ENCODE assay signal across 8 cellular contexts in genomic region chr15:98442379-98442833, GRCh38.
DNase-seq lines count a peak whose midpoint lies in the region; ATAC-seq and TF ChIP-seq lines count a peak whose summit lies in the region.

No MANE protein-coding gene starts in this region.

- H3K27me3 ChIP-seq in ovary: no peaks in the 10 kb centered on the region

- peak; percentile 73 for DNase-seq in COR-L47 (lab: John Stamatoyannopoulos, UW)
- DNase-seq in NK-92 (lab: John Stamatoyannopoulos, UW; ENCODE audit: unreplicated experiment): peak; percentile 44
- DNase-seq in activated T-cell treated with anti-CD3 and anti-CD28 coated beads for 4 hours: peak; percentile 29
- peak; percentile 89 for DNase-seq in fibroblast of the conjunctiva (ENCODE audit: low read depth)
- peak; percentile 30 to 71 (median 47) for DNase-seq in ovary
- DNase-seq in occipital lobe (lab: John Stamatoyannopoulos, UW): no peak

- no peaks in the 10 kb centered on the region for H3K9me3 ChIP-seq in ovary

- no peak overlapping the region for H3K4me3 ChIP-seq in ovary

- peak; percentile 86 for ATAC-seq in GM19372 (IDR thresholded peaks at IDR 0.05; ENCODE audit: low read depth, unreplicated experiment)
- peak; percentile 77 for ATAC-seq in HG03520 (IDR thresholded peaks at IDR 0.05; ENCODE audit: unreplicated experiment)

- no peak for TF ChIP-seq POLR2A in ovary (IDR thresholded peaks at IDR 0.05)

- no peak overlapping the region for H3K27ac ChIP-seq in ovary

- no peaks in the 10 kb centered on the region for H3K36me3 ChIP-seq in ovary

- H3K4me1 ChIP-seq in ovary (ENCODE audit: insufficient read depth): no peaks in the 10 kb centered on the region

- TF ChIP-seq EP300 in ovary (IDR thresholded peaks at IDR 0.05): no peak

- peak; percentile 47 to 66 (median 48) for TF ChIP-seq CTCF in ovary (IDR thresholded peaks at IDR 0.05)

- intact Hi-C loops in ovary (cut with DNase I): loop anchor here in 3 of 4 donors (5.0 to 10.0 kb wide), 4 partner anchors 202 to 635 kb away; partner anchors contain the start of gene IGF1R (in 1 of the 3)

- WGBS in ovary, 3 donors: 16 to 22% (median 22%) methylated on average over 4 of the region's 4 CpGs
